ENCODE assay signal across 9 cellular contexts in genomic region chr16:15502041-15502725, GRCh38.
DNase-seq lines count a peak whose midpoint lies in the region; FAIRE-seq and TF ChIP-seq lines count a peak whose summit lies in the region.
"Had no signal": no experiment of that assay in that cellular context is flagged by ENCODE, and none has a peak within 500 bp of the region (broad histone marks: within the 10 kb centered on the region; RNA-seq: fewer than 3 reads in every experiment).

No MANE protein-coding gene starts in this region.

- no peaks in the 10 kb centered on the region for H3K36me3 Mint-ChIP-seq in neural progenitor cell

- no peaks in the 10 kb centered on the region for H3K27me3 ChIP-seq in AG04450 (ENCODE audit: control insufficient read depth, insufficient read depth, low read length)
- no peaks in the 10 kb centered on the region for H3K27me3 ChIP-seq in keratinocyte (ENCODE audit: control insufficient read depth, extremely low read depth, insufficient read depth, low read length)
- H3K27me3 ChIP-seq in neural progenitor cell = no peaks in the 10 kb centered on the region

- H3K4me3 Mint-ChIP-seq in neural progenitor cell = no peak overlapping the region

- DNase-seq in AG04450 (ENCODE audit: low read depth, low spot score) (peak; percentile 76), HTR-8/SVneo (ENCODE audit: insufficient read length, low spot score) (peak; percentile 88), amniotic stem cell (lab: John Stamatoyannopoulos, UW) (peak; percentile 85), keratinocyte (ENCODE audit: low read depth, low spot score) (peak; percentile 21), NCI-H1048 (lab: John Stamatoyannopoulos, UW) (no peak), GF-D8 (lab: John Stamatoyannopoulos, UW) (no peak), neural progenitor cell (ENCODE audit: low spot score) (no peak)
- no peak for DNase-seq in stimulated activated CD4-positive, alpha-beta T cell treated with anti-CD3 and anti-CD28 coated beads, Interleukin-12 subunit alpha, Interleukin-12 subunit beta, amount 100 ng/mL, for 4 hours
- DNase-seq: activated CD4-positive, alpha-beta T cell treated with anti-CD3 and anti-CD28 coated beads for 48 hours had no signal

- H3K4me2 ChIP-seq in keratinocyte (ENCODE audit: control insufficient read depth, extremely low read depth, insufficient read depth, low read depth, low read length) (peak overlapping the region; percentile 16), neural progenitor cell (no peak overlapping the region)

- no peaks in the 10 kb centered on the region for H3K9me3 Mint-ChIP-seq in neural progenitor cell

- dilution Hi-C loops in keratinocyte (cut with MboI; ENCODE audit: extremely low pct_ligation_motif_present, low sequenced_read_pairs) = no loop called here

- H3K4me1 ChIP-seq in keratinocyte (ENCODE audit: control insufficient read depth, extremely low read depth, insufficient read depth, low read length) (peaks cover 8% of the 10 kb centered on the region), neural progenitor cell (peaks cover 19% of the 10 kb centered on the region)

- H3K79me2 ChIP-seq in keratinocyte (ENCODE audit: control insufficient read depth, insufficient read depth, low read length) = no peaks in the 10 kb centered on the region
- H3K79me2 ChIP-seq in neural progenitor cell (ENCODE audit: low read depth) = no peaks in the 10 kb centered on the region

- CTCF ChIA-PET in AG04450 (lab: Charles Lee) = no interaction called here

- H3K27ac ChIP-seq in AG04450 (ENCODE audit: low read depth, low read length) (peak overlapping the region; percentile 83), keratinocyte (ENCODE audit: control insufficient read depth, insufficient read depth, low read length) (no peak overlapping the region), neural progenitor cell (no peak overlapping the region)

- H3K4me3 ChIP-seq in AG04450 (ENCODE audit: low read depth, low read length) (no peak overlapping the region), keratinocyte (ENCODE audit: control insufficient read depth in 2 of 3, extremely low read depth in 1 of 3, insufficient read depth in 2 of 3, low read depth in 1 of 3, low read length in 3 of 3) (no peak overlapping the region), neural progenitor cell (no peak overlapping the region)

- H3K27me3 Mint-ChIP-seq in neural progenitor cell (ENCODE audit: insufficient read depth, low read depth) = peaks cover 2% of the 10 kb centered on the region

- no peak overlapping the region for H3K27ac Mint-ChIP-seq in neural progenitor cell

- FAIRE-seq in HTR-8/SVneo (lab: Jason Lieb, UNC) (peak; percentile 31), keratinocyte (lab: Jason Lieb, UNC) (peak; percentile 86)

- peaks cover 12% of the 10 kb centered on the region for H3F3A ChIP-seq in neural progenitor cell (ENCODE audit: low read depth)

- TF ChIP-seq CTCF in AG04450 (IDR thresholded peaks at IDR 0.05; ENCODE audit: low read depth, low read length) = no peak
- no peak for TF ChIP-seq CTCF in keratinocyte (optimal IDR thresholded peaks at IDR 0.05 in 1 of 3, IDR thresholded peaks at IDR 0.05 in 1 of 3, conservative IDR thresholded peaks at IDR 0.05 in 1 of 3; ENCODE audit: extremely low read depth in 1 of 3, insufficient read depth in 2 of 3, low read length in 3 of 3)
- no peak for TF ChIP-seq CTCF in neural progenitor cell (IDR thresholded peaks at IDR 0.05)

- H3K9me3 ChIP-seq in AG04450 (ENCODE audit: control insufficient read depth, insufficient read depth, low read length) = no peaks in the 10 kb centered on the region; the same call in 1 of the 2 replicates
- H3K9me3 ChIP-seq in keratinocyte (ENCODE audit: control insufficient read depth, low read depth, low read length) = no peaks in the 10 kb centered on the region
- H3K9me3 ChIP-seq in neural progenitor cell (ENCODE audit: low read depth) = no peaks in the 10 kb centered on the region

- H4K20me1 ChIP-seq in keratinocyte (ENCODE audit: control insufficient read depth, extremely low read depth, insufficient read depth, low read length) (no peaks in the 10 kb centered on the region), neural progenitor cell (ENCODE audit: low read depth) (peaks cover 26% of the 10 kb centered on the region)

- POLR2A ChIA-PET in AG04450 (lab: Yijun Ruan, JAX) = interaction anchor here (0.5 kb wide), 1 partner anchor 104 kb away, joined by 3 read pairs; no protein-coding TSS in a partner anchor

- H3K9me1 ChIP-seq in keratinocyte (ENCODE audit: control insufficient read depth, extremely low read depth, insufficient read depth, low read length) = peaks cover 3% of the 10 kb centered on the region

- H2AFZ ChIP-seq in keratinocyte (ENCODE audit: control insufficient read depth, low read length) (peak overlapping the region; percentile 36), neural progenitor cell (replicated peaks) (no peak overlapping the region)

- H3K9ac ChIP-seq in keratinocyte (ENCODE audit: control insufficient read depth, extremely low read depth, insufficient read depth, low read length) (peak overlapping the region; percentile 22), neural progenitor cell (no peak overlapping the region)

- H3K36me3 ChIP-seq in keratinocyte (ENCODE audit: control insufficient read depth in 2 of 2, extremely low read depth in 1 of 2, insufficient read depth in 2 of 2, low read length in 2 of 2) (no peaks in the 10 kb centered on the region), neural progenitor cell (no peaks in the 10 kb centered on the region)

- peaks cover 18% of the 10 kb centered on the region for H3K4me1 Mint-ChIP-seq in neural progenitor cell

Comparison
In these comparisons a context has a peak if more than half of its experiments do, and no peak if none do; other contexts are left out.
1. DNase-seq: peak in AG04450 (single experiment), HTR-8/SVneo (single experiment), amniotic stem cell (single experiment) and keratinocyte (single experiment); none in NCI-H1048 (single experiment), stimulated activated CD4-positive, alpha-beta T cell treated with anti-CD3 and anti-CD28 coated beads, Interleukin-12 subunit alpha, Interleukin-12 subunit beta, amount 100 ng/mL, for 4 hours (single experiment), GF-D8 (single experiment) and neural progenitor cell (single experiment).